ENCODE assay signal across 18 cellular contexts in genomic region chr9:80881350-80881749, GRCh38.
DNase-seq lines count a peak whose midpoint lies in the region; ATAC-seq and TF ChIP-seq lines count a peak whose summit lies in the region.
"Had no signal": no experiment of that assay in that cellular context is flagged by ENCODE, and none has a peak within 500 bp of the region (broad histone marks: within the 10 kb centered on the region; RNA-seq: fewer than 3 reads in every experiment).

No MANE protein-coding gene starts in this region.

- H4K20me1 ChIP-seq in neural progenitor cell (ENCODE audit: low read depth), result no peaks in the 10 kb centered on the region

- DNase-seq in SK-N-DZ (ENCODE audit: low spot score) (peak; percentile 91), glutamatergic neuron (no peak), neural progenitor cell (ENCODE audit: low spot score) (no peak), occipital lobe (lab: John Stamatoyannopoulos, UW) (no peak), left cardiac atrium (no peak), GM19238 (ENCODE audit: insufficient read length, low spot score) (no peak), NCI-H1694 treated with DMSO at 0.1 percent for 48 hours (lab: John Stamatoyannopoulos, UW) (no peak)
- DNase-seq: CD4-positive, CD25-positive, alpha-beta regulatory T cell; DMS79; IMR-90; MV-4-11; NCI-H1105 treated with DMSO at 0.1 percent for 48 hours; NCI-H2081; NCI-H2171; NCI-H524 treated with DMSO at 0.1 percent for 48 hours; SJCRH30 had no signal

- no peaks in the 10 kb centered on the region for H3K36me3 Mint-ChIP-seq in glutamatergic neuron (ENCODE audit: unreplicated experiment)
- H3K36me3 Mint-ChIP-seq in neural progenitor cell, result peaks cover 1% of the 10 kb centered on the region
- H3K36me3 Mint-ChIP-seq: CD4-positive, CD25-positive, alpha-beta regulatory T cell had no signal

- no peaks in the 10 kb centered on the region for H3K36me3 ChIP-seq in neural progenitor cell
- H3K36me3 ChIP-seq: SJCRH30 had no signal

- peaks cover 8% of the 10 kb centered on the region for H3F3A ChIP-seq in neural progenitor cell (ENCODE audit: low read depth)

- H3K27me3 ChIP-seq in neural progenitor cell, result no peaks in the 10 kb centered on the region
- H3K27me3 ChIP-seq: SJCRH30 had no signal

- peaks cover 18% of the 10 kb centered on the region for H3K4me1 ChIP-seq in neural progenitor cell
- H3K4me1 ChIP-seq: SJCRH30 had no signal

- H3K9me3 ChIP-seq in neural progenitor cell (ENCODE audit: low read depth), result no peaks in the 10 kb centered on the region

- intact Hi-C loops in left cardiac atrium (cut with DNase I), result no loop called here

- TF ChIP-seq CTCF in glutamatergic neuron (IDR thresholded peaks at IDR 0.05; ENCODE audit: partially characterized antibody, unreplicated experiment), result no peak
- no peak for TF ChIP-seq CTCF in neural progenitor cell (IDR thresholded peaks at IDR 0.05)

- peak overlapping the region; percentile 44 for H3K4me2 ChIP-seq in neural progenitor cell
- H3K4me2 ChIP-seq: KMS-11 had no signal

- H3K79me2 ChIP-seq in neural progenitor cell (ENCODE audit: low read depth), result no peaks in the 10 kb centered on the region

- ATAC-seq in left cardiac atrium, result no peak
- ATAC-seq: HCT116 had no signal

- H3K4me1 Mint-ChIP-seq in glutamatergic neuron (ENCODE audit: low read depth, unreplicated experiment), result peaks cover 24% of the 10 kb centered on the region
- peaks cover 21% of the 10 kb centered on the region for H3K4me1 Mint-ChIP-seq in neural progenitor cell
- H3K4me1 Mint-ChIP-seq: CD4-positive, CD25-positive, alpha-beta regulatory T cell had no signal

- peak overlapping the region; percentile 18 for H3K4me3 Mint-ChIP-seq in glutamatergic neuron (ENCODE audit: unreplicated experiment)
- no peak overlapping the region for H3K4me3 Mint-ChIP-seq in neural progenitor cell
- H3K4me3 Mint-ChIP-seq: CD4-positive, CD25-positive, alpha-beta regulatory T cell had no signal

- H3K27ac ChIP-seq in neural progenitor cell, result no peak overlapping the region
- H3K27ac ChIP-seq: KMS-11, SJCRH30 had no signal

- H3K9me3 Mint-ChIP-seq in glutamatergic neuron (ENCODE audit: unreplicated experiment) (no peaks in the 10 kb centered on the region), neural progenitor cell (peaks cover 8% of the 10 kb centered on the region)

- peak overlapping the region; percentile 26 for H2AFZ ChIP-seq in neural progenitor cell (replicated peaks)

- no peak overlapping the region for H3K4me3 ChIP-seq in neural progenitor cell
- H3K4me3 ChIP-seq: SJCRH30 had no signal

- no peaks in the 10 kb centered on the region for H3K27me3 Mint-ChIP-seq in glutamatergic neuron (ENCODE audit: unreplicated experiment)
- H3K27me3 Mint-ChIP-seq in neural progenitor cell (ENCODE audit: insufficient read depth, low read depth), result peaks cover 2% of the 10 kb centered on the region
- H3K27me3 Mint-ChIP-seq: CD4-positive, CD25-positive, alpha-beta regulatory T cell had no signal

- no peak overlapping the region for H3K9ac ChIP-seq in neural progenitor cell
- H3K9ac ChIP-seq: KMS-11 had no signal

- H3K27ac Mint-ChIP-seq in glutamatergic neuron (ENCODE audit: unreplicated experiment) (peak overlapping the region; percentile 41), neural progenitor cell (peak overlapping the region; percentile 13)
- H3K27ac Mint-ChIP-seq: CD4-positive, CD25-positive, alpha-beta regulatory T cell had no signal
